In genomic region chr4:32161382-32161781, GRCh38 we compare ENCODE assay signal across 20 cellular contexts.
DNase-seq lines count a peak whose midpoint lies in the region; TF ChIP-seq lines count a peak whose summit lies in the region.
"Had no signal": no experiment of that assay in that cellular context is flagged by ENCODE, and none has a peak within 500 bp of the region (broad histone marks: within the 10 kb centered on the region; RNA-seq: fewer than 3 reads in every experiment).

No MANE protein-coding gene starts in this region.

- H3K27ac Mint-ChIP-seq in activated naive CD8-positive, alpha-beta T cell treated with anti-CD3 and anti-CD28 coated beads for 36 hours: no peak overlapping the region
- H3K27ac Mint-ChIP-seq: CD4-positive, alpha-beta memory T cell; mesothelial cell of epicardium; T-helper 17 cell had no signal

- H3K4me1 ChIP-seq in adipocyte (ENCODE audit: control insufficient read depth, insufficient read depth, low read length): no peaks in the 10 kb centered on the region

- no peak for TF ChIP-seq CTCF in foreskin fibroblast (IDR thresholded peaks at IDR 0.05; ENCODE audit: low read depth, low read length)

- H3K27me3 Mint-ChIP-seq in activated naive CD8-positive, alpha-beta T cell treated with anti-CD3 and anti-CD28 coated beads for 36 hours: no peaks in the 10 kb centered on the region
- H3K27me3 Mint-ChIP-seq: CD4-positive, alpha-beta memory T cell; T-helper 17 cell had no signal

- H3K4me3 ChIP-seq in adipocyte (ENCODE audit: low read length) (no peak overlapping the region), foreskin fibroblast (ENCODE audit: low read depth in 1 of 2, low read length in 2 of 2) (no peak overlapping the region)
- H3K4me3 ChIP-seq: coronary artery had no signal

- H3K9ac ChIP-seq in adipocyte (ENCODE audit: low read length): no peak overlapping the region

- no peaks in the 10 kb centered on the region for H3K36me3 Mint-ChIP-seq in activated naive CD8-positive, alpha-beta T cell treated with anti-CD3 and anti-CD28 coated beads for 36 hours
- H3K36me3 Mint-ChIP-seq: CD4-positive, alpha-beta memory T cell; mesothelial cell of epicardium had no signal

- H3K27me3 ChIP-seq in adipocyte (replicated peaks; ENCODE audit: control insufficient read depth, insufficient read depth, low read length): no peaks in the 10 kb centered on the region

- H3K4me3 Mint-ChIP-seq in activated naive CD8-positive, alpha-beta T cell treated with anti-CD3 and anti-CD28 coated beads for 36 hours: no peak overlapping the region
- H3K4me3 Mint-ChIP-seq: CD4-positive, alpha-beta memory T cell; mesothelial cell of epicardium; T-helper 17 cell had no signal

- no peaks in the 10 kb centered on the region for H3K9me3 ChIP-seq in adipocyte (ENCODE audit: control insufficient read depth, low read length)

- no peaks in the 10 kb centered on the region for H3K4me1 Mint-ChIP-seq in activated naive CD8-positive, alpha-beta T cell treated with anti-CD3 and anti-CD28 coated beads for 36 hours
- H3K4me1 Mint-ChIP-seq: CD4-positive, alpha-beta memory T cell; T-helper 17 cell had no signal

- H3K9me3 Mint-ChIP-seq in activated naive CD8-positive, alpha-beta T cell treated with anti-CD3 and anti-CD28 coated beads for 36 hours: peaks cover 3% of the 10 kb centered on the region

- H3K36me3 ChIP-seq in adipocyte (ENCODE audit: control insufficient read depth, insufficient read depth, low read length, severe bottlenecking): no peaks in the 10 kb centered on the region

- peak; percentile 42 for DNase-seq in ELR (ENCODE audit: low read depth)
- peak; percentile 69 to 85 for DNase-seq in NOMO-1 (lab: John Stamatoyannopoulos, UW; ENCODE audit: unreplicated experiment in 2 of 2)
- peak; percentile 76 for DNase-seq in adipocyte (ENCODE audit: low read depth)
- DNase-seq in foreskin fibroblast: peak; percentile 35 to 64
- no peak for DNase-seq in activated gamma-delta T cell treated with Interleukin-2 at 50 U/mL for 16 hours
- no peak for DNase-seq in activated naive CD8-positive, alpha-beta T cell treated with anti-CD3 and anti-CD28 coated beads for 36 hours
- DNase-seq in iPS-NIHi11 (ENCODE audit: low spot score): no peak
- DNase-seq in NCI-H82 treated with DMSO at 0.1 percent for 48 hours (lab: John Stamatoyannopoulos, UW; ENCODE audit: unreplicated experiment): no peak
- DNase-seq: activated CD4-positive, CD25-positive, alpha-beta regulatory T cell; amygdala; CD4-positive, alpha-beta memory T cell; DMS79 treated with DMSO at 0.1 percent for 48 hours; glutamatergic neuron; islet precursor cell; KBM-7; NCI-H1694 treated with DMSO at 0.1 percent for 48 hours; NCI-H510A; T-helper 17 cell had no signal

Comparison
In these comparisons a context has a peak if more than half of its experiments do, and no peak if none do; other contexts are left out.
1. DNase-seq: peak in ELR (single experiment), NOMO-1 (2 of 2), adipocyte (single experiment) and foreskin fibroblast (2 of 2); none in activated gamma-delta T cell treated with Interleukin-2 at 50 U/mL for 16 hours (single experiment), activated naive CD8-positive, alpha-beta T cell treated with anti-CD3 and anti-CD28 coated beads for 36 hours (single experiment), iPS-NIHi11 (single experiment) and NCI-H82 treated with DMSO at 0.1 percent for 48 hours (single experiment).